Comparison of ENCODE assay signal across 1 cellular context in genomic region chr13:49443689-49444516, GRCh38.
A peak's percentile ranks its signal among the peaks of the same experiment; 100 is the strongest.
TF ChIP-seq lines count a peak whose summit lies in the region.

Gene CAB39L (minus strand): TSS chr13:49444064. CDS start chr13:49382910, 61,154 bp downstream.
Gene SETDB2 (plus strand): TSS chr13:49444274. CDS start chr13:49451894, 7,620 bp downstream.

TF ChIP-seq in HEK293, 187 proteins besides CTCF, POLR2A, EP300 and RAD21 (continued from another document and continues in another):
- TF ChIP-seq, protein P1, sequence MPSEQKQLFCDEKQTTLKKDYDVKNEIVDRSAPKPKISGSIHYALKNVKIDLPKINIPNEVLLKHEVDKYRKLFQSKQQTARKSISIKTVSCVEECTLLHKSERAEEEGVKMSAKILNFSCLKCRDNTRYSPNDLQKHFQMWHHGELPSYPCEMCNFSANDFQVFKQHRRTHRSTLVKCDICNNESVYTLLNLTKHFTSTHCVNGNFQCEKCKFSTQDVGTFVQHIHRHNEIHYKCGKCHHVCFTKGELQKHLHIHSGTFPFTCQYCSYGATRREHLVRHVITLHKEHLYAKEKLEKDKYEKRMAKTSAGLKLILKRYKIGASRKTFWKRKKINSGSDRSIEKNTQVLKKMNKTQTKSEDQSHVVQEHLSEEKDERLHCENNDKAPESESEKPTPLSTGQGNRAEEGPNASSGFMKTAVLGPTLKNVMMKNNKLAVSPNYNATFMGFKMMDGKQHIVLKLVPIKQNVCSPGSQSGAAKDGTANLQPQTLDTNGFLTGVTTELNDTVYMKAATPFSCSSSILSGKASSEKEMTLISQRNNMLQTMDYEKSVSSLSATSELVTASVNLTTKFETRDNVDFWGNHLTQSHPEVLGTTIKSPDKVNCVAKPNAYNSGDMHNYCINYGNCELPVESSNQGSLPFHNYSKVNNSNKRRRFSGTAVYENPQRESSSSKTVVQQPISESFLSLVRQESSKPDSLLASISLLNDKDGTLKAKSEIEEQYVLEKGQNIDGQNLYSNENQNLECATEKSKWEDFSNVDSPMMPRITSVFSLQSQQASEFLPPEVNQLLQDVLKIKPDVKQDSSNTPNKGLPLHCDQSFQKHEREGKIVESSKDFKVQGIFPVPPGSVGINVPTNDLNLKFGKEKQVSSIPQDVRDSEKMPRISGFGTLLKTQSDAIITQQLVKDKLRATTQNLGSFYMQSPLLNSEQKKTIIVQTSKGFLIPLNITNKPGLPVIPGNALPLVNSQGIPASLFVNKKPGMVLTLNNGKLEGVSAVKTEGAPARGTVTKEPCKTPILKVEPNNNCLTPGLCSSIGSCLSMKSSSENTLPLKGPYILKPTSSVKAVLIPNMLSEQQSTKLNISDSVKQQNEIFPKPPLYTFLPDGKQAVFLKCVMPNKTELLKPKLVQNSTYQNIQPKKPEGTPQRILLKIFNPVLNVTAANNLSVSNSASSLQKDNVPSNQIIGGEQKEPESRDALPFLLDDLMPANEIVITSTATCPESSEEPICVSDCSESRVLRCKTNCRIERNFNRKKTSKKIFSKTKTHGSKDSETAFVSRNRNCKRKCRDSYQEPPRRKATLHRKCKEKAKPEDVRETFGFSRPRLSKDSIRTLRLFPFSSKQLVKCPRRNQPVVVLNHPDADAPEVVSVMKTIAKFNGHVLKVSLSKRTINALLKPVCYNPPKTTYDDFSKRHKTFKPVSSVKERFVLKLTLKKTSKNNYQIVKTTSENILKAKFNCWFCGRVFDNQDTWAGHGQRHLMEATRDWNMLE (tag by site-specific recombination; conservative IDR thresholded peaks at IDR 0.05; ENCODE audit: low read depth) = peak; percentile 52
- TF ChIP-seq ZNF501 (tag by site-specific recombination; IDR thresholded peaks at IDR 0.05) (peak; percentile 67; the same call in 1 of the 2 replicates), ZNF561 (tag by site-specific recombination; IDR thresholded peaks at IDR 0.05; ENCODE audit: borderline replicate concordance) (0 out of 2 replicates have a peak, but pooled peaks have one; percentile 54), ZNF404 (tag by site-specific recombination; IDR thresholded peaks at IDR 0.05) (no peak), KLF9 (tag by site-specific recombination; IDR thresholded peaks at IDR 0.05; ENCODE audit: low read depth) (peak; percentile 33; the same call in 1 of the 2 replicates), ZNF335 (tag by site-specific recombination; conservative IDR thresholded peaks at IDR 0.05) (peak; percentile 95), SP2 (tag by site-specific recombination; IDR thresholded peaks at IDR 0.05) (peak; percentile 99), ZNF48 (tag by site-specific recombination; IDR thresholded peaks at IDR 0.05) (no peak), YY1 (tag by site-specific recombination; IDR thresholded peaks at IDR 0.05) (peak; percentile 99), ZXDB (tag by site-specific recombination; IDR thresholded peaks at IDR 0.05) (0 out of 2 replicates have a peak, but pooled peaks have one; percentile 28), ZNF274 (IDR thresholded peaks at IDR 0.05; ENCODE audit: low read length) (no peak), ZNF274 (tag by site-specific recombination; IDR thresholded peaks at IDR 0.05; ENCODE audit: borderline replicate concordance) (no peak), ZNF558 (tag by site-specific recombination; IDR thresholded peaks at IDR 0.05) (peak; percentile 13; the same call in 1 of the 2 replicates), KLF10 (tag by site-specific recombination; IDR thresholded peaks at IDR 0.05) (peak; percentile 37), ZNF155 (tag by site-specific recombination; IDR thresholded peaks at IDR 0.05) (no peak), ZIC2 (tag by site-specific recombination; IDR thresholded peaks at IDR 0.05) (peak; percentile 69), ZNF2 (tag by site-specific recombination; IDR thresholded peaks at IDR 0.05) (no peak; the same call in 1 of the 2 replicates), ZSCAN16 (tag by site-specific recombination; IDR thresholded peaks at IDR 0.05) (no peak), KLF8 (tag by site-specific recombination; IDR thresholded peaks at IDR 0.05) (0 out of 2 replicates have a peak, but pooled peaks have one; percentile 38), ZSCAN30 (tag by site-specific recombination; IDR thresholded peaks at IDR 0.05) (peak; percentile 87), GLIS2 (tag by site-specific recombination; IDR thresholded peaks at IDR 0.05) (peak; percentile 95), ZNF174 (tag by site-specific recombination; IDR thresholded peaks at IDR 0.05) (no peak), ZNF660 (tag by site-specific recombination; IDR thresholded peaks at IDR 0.05) (peak; percentile 31; the same call in 1 of the 2 replicates), ZNF843 (tag by site-specific recombination; IDR thresholded peaks at IDR 0.05) (peak; percentile 30; the same call in 1 of the 2 replicates), ZNF600 (tag by site-specific recombination; IDR thresholded peaks at IDR 0.05) (peak; percentile 17; the same call in 1 of the 2 replicates), ZNF266 (tag by site-specific recombination; IDR thresholded peaks at IDR 0.05; ENCODE audit: low read depth) (no peak), YY2 (tag by site-specific recombination; IDR thresholded peaks at IDR 0.05) (peak; percentile 96), SCRT2 (tag by site-specific recombination; IDR thresholded peaks at IDR 0.05) (peak; percentile 34; the same call in 1 of the 2 replicates), ZNF76 (tag by site-specific recombination; IDR thresholded peaks at IDR 0.05; ENCODE audit: borderline replicate concordance, low read depth) (peak; percentile 93), ZFP69B (tag by site-specific recombination; IDR thresholded peaks at IDR 0.05) (peak; percentile 65), REPIN1 (tag by site-specific recombination; IDR thresholded peaks at IDR 0.05; ENCODE audit: low read depth) (peak; percentile 70; the same call in 1 of the 2 replicates), ZBTB20 (tag by site-specific recombination; IDR thresholded peaks at IDR 0.05) (peak; percentile 88), ZBTB17 (tag by site-specific recombination; IDR thresholded peaks at IDR 0.05) (peak; percentile 93), ZFHX2 (tag by site-specific recombination; conservative IDR thresholded peaks at IDR 0.05) (peak; percentile 33), PRDM10 (tag by site-specific recombination; IDR thresholded peaks at IDR 0.05) (peak; percentile 14), ZNF394 (tag by site-specific recombination; IDR thresholded peaks at IDR 0.05; ENCODE audit: borderline replicate concordance) (no peak; the same call in 1 of the 2 replicates), ZNF280D (tag by site-specific recombination; IDR thresholded peaks at IDR 0.05) (peak; percentile 59; the same call in 1 of the 2 replicates), ZFP37 (tag by site-specific recombination; IDR thresholded peaks at IDR 0.05) (peak; percentile 83; the same call in 1 of the 2 replicates)
- TF ChIP-seq, protein P2, sequence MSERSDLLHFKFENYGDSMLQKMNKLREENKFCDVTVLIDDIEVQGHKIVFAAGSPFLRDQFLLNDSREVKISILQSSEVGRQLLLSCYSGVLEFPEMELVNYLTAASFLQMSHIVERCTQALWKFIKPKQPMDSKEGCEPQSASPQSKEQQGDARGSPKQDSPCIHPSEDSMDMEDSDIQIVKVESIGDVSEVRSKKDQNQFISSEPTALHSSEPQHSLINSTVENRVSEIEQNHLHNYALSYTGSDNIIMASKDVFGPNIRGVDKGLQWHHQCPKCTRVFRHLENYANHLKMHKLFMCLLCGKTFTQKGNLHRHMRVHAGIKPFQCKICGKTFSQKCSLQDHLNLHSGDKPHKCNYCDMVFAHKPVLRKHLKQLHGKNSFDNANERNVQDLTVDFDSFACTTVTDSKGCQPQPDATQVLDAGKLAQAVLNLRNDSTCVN (tag by site-specific recombination; optimal IDR thresholded peaks at IDR 0.05) = peak; percentile 83
- TF ChIP-seq, protein P3, sequence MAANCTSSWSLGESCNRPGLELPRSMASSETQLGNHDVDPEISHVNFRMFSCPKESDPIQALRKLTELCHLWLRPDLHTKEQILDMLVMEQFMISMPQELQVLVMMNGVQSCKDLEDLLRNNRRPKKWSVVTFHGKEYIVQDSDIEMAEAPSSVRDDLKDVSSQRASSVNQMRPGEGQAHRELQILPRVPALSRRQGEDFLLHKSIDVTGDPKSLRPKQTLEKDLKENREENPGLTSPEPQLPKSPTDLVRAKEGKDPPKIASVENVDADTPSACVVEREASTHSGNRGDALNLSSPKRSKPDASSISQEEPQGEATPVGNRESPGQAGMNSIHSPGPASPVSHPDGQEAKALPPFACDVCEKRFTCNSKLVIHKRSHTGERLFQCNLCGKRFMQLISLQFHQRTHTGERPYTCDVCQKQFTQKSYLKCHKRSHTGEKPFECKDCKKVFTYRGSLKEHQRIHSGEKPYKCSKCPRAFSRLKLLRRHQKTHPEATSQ (tag by site-specific recombination; IDR thresholded peaks at IDR 0.05) = no peak; the same call in 1 of the 2 replicates
- TF ChIP-seq, protein P4, sequence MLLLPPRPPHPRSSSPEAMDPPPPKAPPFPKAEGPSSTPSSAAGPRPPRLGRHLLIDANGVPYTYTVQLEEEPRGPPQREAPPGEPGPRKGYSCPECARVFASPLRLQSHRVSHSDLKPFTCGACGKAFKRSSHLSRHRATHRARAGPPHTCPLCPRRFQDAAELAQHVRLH (tag by site-specific recombination; IDR thresholded peaks at IDR 0.05) = peak; percentile 82; the same call in 1 of the 2 replicates
- TF ChIP-seq, protein P5, sequence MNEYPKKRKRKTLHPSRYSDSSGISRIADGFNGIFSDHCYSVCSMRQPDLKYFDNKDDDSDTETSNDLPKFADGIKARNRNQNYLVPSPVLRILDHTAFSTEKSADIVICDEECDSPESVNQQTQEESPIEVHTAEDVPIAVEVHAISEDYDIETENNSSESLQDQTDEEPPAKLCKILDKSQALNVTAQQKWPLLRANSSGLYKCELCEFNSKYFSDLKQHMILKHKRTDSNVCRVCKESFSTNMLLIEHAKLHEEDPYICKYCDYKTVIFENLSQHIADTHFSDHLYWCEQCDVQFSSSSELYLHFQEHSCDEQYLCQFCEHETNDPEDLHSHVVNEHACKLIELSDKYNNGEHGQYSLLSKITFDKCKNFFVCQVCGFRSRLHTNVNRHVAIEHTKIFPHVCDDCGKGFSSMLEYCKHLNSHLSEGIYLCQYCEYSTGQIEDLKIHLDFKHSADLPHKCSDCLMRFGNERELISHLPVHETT (tag by site-specific recombination; IDR thresholded peaks at IDR 0.05) = peak; percentile 82
